ENCODE assay signal across 1 cellular context in genomic region chr10:32346134-32346550, GRCh38.
TF ChIP-seq lines count a peak whose summit lies in the region.

No MANE protein-coding gene starts in this region.

TF ChIP-seq in HEK293, 187 proteins besides CTCF, POLR2A, EP300 and RAD21 (continued from another document and continues in another):
- TF ChIP-seq, protein P1, sequence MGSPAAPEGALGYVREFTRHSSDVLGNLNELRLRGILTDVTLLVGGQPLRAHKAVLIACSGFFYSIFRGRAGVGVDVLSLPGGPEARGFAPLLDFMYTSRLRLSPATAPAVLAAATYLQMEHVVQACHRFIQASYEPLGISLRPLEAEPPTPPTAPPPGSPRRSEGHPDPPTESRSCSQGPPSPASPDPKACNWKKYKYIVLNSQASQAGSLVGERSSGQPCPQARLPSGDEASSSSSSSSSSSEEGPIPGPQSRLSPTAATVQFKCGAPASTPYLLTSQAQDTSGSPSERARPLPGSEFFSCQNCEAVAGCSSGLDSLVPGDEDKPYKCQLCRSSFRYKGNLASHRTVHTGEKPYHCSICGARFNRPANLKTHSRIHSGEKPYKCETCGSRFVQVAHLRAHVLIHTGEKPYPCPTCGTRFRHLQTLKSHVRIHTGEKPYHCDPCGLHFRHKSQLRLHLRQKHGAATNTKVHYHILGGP (tag by site-specific recombination; IDR thresholded peaks at IDR 0.05): no peak
- TF ChIP-seq ZBTB21 (tag by site-specific recombination; IDR thresholded peaks at IDR 0.05): peak; percentile 22
- TF ChIP-seq ZNF830 (tag by site-specific recombination; IDR thresholded peaks at IDR 0.05; ENCODE audit: low read depth): no peak
- 0 out of 2 replicates have a peak, but pooled peaks have one; percentile 4 for TF ChIP-seq ZNF558 (tag by site-specific recombination; IDR thresholded peaks at IDR 0.05)
- TF ChIP-seq KLF1 (tag by site-specific recombination; IDR thresholded peaks at IDR 0.05): peak; percentile 21; the same call in 1 of the 2 replicates
- TF ChIP-seq KLF10 (tag by site-specific recombination; IDR thresholded peaks at IDR 0.05): peak; percentile 51; the same call in 1 of the 2 replicates
- 0 out of 2 replicates have a peak, but pooled peaks have one; percentile 48 for TF ChIP-seq SP7 (tag by site-specific recombination; IDR thresholded peaks at IDR 0.05)
- no peak for TF ChIP-seq SCRT1 (tag by site-specific recombination; IDR thresholded peaks at IDR 0.05; ENCODE audit: borderline replicate concordance)
- peak; percentile 78 for TF ChIP-seq IKZF3 (tag by site-specific recombination; IDR thresholded peaks at IDR 0.05)
- no peak for TF ChIP-seq ZNF132 (tag by site-specific recombination; IDR thresholded peaks at IDR 0.05; ENCODE audit: borderline replicate concordance)
- peak; percentile 53; the same call in 1 of the 2 replicates for TF ChIP-seq REPIN1 (tag by site-specific recombination; IDR thresholded peaks at IDR 0.05; ENCODE audit: low read depth)
- TF ChIP-seq ZNF404 (tag by site-specific recombination; IDR thresholded peaks at IDR 0.05): no peak
- 0 out of 2 replicates have a peak, but pooled peaks have one; percentile 2 for TF ChIP-seq TRIM28 (IDR thresholded peaks at IDR 0.05; ENCODE audit: borderline replicate concordance, low read length)
- TF ChIP-seq ZNF629 (tag by site-specific recombination; IDR thresholded peaks at IDR 0.05): peak; percentile 62; the same call in 1 of the 2 replicates
- TF ChIP-seq, protein P2, sequence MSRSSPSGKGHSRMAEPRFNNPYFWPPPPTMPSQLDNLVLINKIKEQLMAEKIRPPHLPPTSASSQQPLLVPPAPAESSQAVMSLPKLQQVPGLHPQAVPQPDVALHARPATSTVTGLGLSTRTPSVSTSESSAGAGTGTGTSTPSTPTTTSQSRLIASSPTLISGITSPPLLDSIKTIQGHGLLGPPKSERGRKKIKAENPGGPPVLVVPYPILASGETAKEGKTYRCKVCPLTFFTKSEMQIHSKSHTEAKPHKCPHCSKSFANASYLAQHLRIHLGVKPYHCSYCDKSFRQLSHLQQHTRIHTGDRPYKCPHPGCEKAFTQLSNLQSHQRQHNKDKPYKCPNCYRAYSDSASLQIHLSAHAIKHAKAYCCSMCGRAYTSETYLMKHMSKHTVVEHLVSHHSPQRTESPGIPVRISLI (tag by site-specific recombination; IDR thresholded peaks at IDR 0.05): no peak
- peak; percentile 95 for TF ChIP-seq ZSCAN30 (tag by site-specific recombination; IDR thresholded peaks at IDR 0.05)
- TF ChIP-seq ZNF335 (tag by site-specific recombination; conservative IDR thresholded peaks at IDR 0.05): no peak
- TF ChIP-seq, protein P3, sequence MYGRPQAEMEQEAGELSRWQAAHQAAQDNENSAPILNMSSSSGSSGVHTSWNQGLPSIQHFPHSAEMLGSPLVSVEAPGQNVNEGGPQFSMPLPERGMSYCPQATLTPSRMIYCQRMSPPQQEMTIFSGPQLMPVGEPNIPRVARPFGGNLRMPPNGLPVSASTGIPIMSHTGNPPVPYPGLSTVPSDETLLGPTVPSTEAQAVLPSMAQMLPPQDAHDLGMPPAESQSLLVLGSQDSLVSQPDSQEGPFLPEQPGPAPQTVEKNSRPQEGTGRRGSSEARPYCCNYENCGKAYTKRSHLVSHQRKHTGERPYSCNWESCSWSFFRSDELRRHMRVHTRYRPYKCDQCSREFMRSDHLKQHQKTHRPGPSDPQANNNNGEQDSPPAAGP (tag by site-specific recombination; IDR thresholded peaks at IDR 0.05): no peak
- peak; percentile 80 for TF ChIP-seq ZBTB26 (tag by site-specific recombination; optimal IDR thresholded peaks at IDR 0.05)
- TF ChIP-seq KLF9 (tag by site-specific recombination; IDR thresholded peaks at IDR 0.05; ENCODE audit: low read depth): peak; percentile 62; the same call in 1 of the 2 replicates
- TF ChIP-seq ZBTB44 (tag by site-specific recombination; IDR thresholded peaks at IDR 0.05): peak; percentile 61; the same call in 1 of the 2 replicates
- TF ChIP-seq, protein P4, sequence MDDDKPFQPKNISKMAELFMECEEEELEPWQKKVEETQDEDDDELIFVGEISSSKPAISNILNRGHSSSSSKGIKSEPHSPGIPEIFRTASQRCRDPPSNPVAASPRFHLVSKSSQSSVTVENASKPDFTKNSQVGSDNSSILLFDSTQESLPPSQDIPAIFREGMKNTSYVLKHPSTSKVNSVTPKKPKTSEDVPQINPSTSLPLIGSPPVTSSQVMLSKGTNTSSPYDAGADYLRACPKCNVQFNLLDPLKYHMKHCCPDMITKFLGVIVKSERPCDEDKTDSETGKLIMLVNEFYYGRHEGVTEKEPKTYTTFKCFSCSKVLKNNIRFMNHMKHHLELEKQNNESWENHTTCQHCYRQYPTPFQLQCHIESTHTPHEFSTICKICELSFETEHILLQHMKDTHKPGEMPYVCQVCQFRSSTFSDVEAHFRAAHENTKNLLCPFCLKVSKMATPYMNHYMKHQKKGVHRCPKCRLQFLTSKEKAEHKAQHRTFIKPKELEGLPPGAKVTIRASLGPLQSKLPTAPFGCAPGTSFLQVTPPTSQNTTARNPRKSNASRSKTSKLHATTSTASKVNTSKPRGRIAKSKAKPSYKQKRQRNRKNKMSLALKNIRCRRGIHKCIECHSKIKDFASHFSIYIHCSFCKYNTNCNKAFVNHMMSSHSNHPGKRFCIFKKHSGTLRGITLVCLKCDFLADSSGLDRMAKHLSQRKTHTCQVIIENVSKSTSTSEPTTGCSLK (tag by site-specific recombination; IDR thresholded peaks at IDR 0.05): no peak
- peak; percentile 75 for TF ChIP-seq EGR2 (tag by site-specific recombination; IDR thresholded peaks at IDR 0.05; ENCODE audit: low read depth)
- TF ChIP-seq ZNF324 (tag by site-specific recombination; IDR thresholded peaks at IDR 0.05): peak; percentile 48; the same call in 1 of the 2 replicates
- TF ChIP-seq SP3 (tag by site-specific recombination; IDR thresholded peaks at IDR 0.05): peak; percentile 33
- peak; percentile 66 for TF ChIP-seq ZNF654 (tag by site-specific recombination; IDR thresholded peaks at IDR 0.05; ENCODE audit: low read depth)
- no peak for TF ChIP-seq PRDM6 (tag by site-specific recombination; IDR thresholded peaks at IDR 0.05)
- peak; percentile 16; the same call in 1 of the 2 replicates for TF ChIP-seq ZNF391 (tag by site-specific recombination; IDR thresholded peaks at IDR 0.05; ENCODE audit: borderline replicate concordance, low read depth)
- peak; percentile 96 for TF ChIP-seq ZBTB20 (tag by site-specific recombination; IDR thresholded peaks at IDR 0.05)
- no peak for TF ChIP-seq ZNF155 (tag by site-specific recombination; IDR thresholded peaks at IDR 0.05)
- TF ChIP-seq ZNF843 (tag by site-specific recombination; IDR thresholded peaks at IDR 0.05): 0 out of 2 replicates have a peak, but pooled peaks have one; percentile 22
- peak; percentile 93 for TF ChIP-seq ZNF449 (tag by site-specific recombination; IDR thresholded peaks at IDR 0.05)
- TF ChIP-seq ZNF660 (tag by site-specific recombination; IDR thresholded peaks at IDR 0.05): peak; percentile 98
- TF ChIP-seq ZBTB6 (tag by site-specific recombination; IDR thresholded peaks at IDR 0.05): peak; percentile 35; the same call in 1 of the 2 replicates
- TF ChIP-seq ZNF18 (tag by site-specific recombination; IDR thresholded peaks at IDR 0.05): 0 out of 2 replicates have a peak, but pooled peaks have one; percentile 24
- TF ChIP-seq, protein P5, sequence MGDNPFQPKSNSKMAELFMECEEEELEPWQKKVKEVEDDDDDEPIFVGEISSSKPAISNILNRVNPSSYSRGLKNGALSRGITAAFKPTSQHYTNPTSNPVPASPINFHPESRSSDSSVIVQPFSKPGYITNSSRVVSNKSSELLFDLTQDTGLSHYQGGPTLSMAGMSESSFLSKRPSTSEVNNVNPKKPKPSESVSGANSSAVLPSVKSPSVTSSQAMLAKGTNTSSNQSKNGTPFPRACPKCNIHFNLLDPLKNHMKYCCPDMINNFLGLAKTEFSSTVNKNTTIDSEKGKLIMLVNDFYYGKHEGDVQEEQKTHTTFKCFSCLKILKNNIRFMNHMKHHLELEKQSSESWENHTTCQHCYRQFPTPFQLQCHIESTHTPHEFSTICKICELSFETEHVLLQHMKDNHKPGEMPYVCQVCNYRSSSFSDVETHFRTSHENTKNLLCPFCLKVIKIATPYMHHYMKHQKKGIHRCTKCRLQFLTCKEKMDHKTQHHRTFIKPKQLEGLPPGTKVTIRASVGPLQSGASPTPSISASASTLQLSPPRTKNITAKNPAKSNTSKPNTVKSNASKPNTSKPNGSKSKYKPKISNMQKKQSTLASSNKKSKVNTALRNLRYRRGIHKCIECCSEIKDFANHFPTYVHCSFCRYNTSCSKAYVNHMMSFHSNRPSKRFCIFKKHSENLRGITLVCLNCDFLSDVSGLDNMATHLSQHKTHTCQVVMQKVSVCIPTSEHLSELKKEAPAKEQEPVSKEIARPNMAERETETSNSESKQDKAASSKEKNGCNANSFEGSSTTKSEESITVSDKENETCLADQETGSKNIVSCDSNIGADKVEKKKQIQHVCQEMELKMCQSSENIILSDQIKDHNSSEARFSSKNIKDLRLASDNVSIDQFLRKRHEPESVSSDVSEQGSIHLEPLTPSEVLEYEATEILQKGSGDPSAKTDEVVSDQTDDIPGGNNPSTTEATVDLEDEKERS (tag by site-specific recombination; IDR thresholded peaks at IDR 0.05): no peak
- no peak for TF ChIP-seq ZNF791 (tag by site-specific recombination; IDR thresholded peaks at IDR 0.05)
- TF ChIP-seq ZNF184 (tag by site-specific recombination; IDR thresholded peaks at IDR 0.05): 0 out of 2 replicates have a peak, but pooled peaks have one; percentile 16
